ENCODE assay signal across 10 cellular contexts in the genomic region with DNA sequence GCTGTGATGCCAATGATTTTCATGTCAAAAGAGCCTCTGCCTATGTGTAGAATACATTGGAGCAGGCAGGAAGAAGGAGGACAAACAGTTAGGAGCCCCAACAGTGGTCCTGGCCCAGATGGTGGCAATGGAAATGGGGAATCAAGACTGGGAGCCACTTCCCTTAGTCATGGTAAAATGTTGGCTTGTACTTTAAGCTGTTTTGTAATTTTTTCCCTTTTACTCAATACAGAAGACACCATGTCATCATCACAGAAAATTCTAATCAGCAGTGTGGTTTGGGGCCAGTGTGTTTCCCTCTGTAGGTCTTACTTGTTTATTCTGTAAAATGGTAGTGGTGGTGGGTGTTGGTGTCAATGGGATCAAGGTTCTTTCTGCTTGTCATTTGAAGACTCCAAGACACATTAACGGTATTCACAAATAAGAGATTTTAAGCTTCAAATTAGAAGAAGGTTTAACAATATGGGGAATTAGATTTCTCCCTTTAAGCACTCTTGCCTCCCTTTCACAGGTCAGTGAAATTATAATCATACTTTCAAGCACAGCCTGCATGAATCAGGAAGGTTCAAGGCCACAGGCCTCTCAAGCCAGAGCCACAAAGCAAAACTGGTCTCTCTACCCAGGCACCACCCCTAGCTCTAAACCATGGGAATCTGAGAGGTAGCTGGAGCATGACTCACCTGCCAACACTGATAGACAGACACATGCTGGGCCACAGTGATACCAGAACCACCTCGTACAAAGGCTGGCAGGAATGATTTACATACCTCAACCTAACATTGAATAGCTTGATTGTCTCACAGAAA. TPM values are rescaled to one million over a fixed set of nuclear protein-coding genes. Genes with fewer than 3 reads are reported as not detected.
DNase-seq lines count a peak whose midpoint lies in the region; ATAC-seq and TF ChIP-seq lines count a peak whose summit lies in the region.
"Had no signal": no experiment of that assay in that cellular context is flagged by ENCODE, and none has a peak within 500 bp of the region (broad histone marks: within the 10 kb centered on the region; RNA-seq: fewer than 3 reads in every experiment).

No MANE protein-coding gene starts in this region.

- no peak for TF ChIP-seq EP300 in suprapubic skin (IDR thresholded peaks at IDR 0.05)

- H3K27me3 Mint-ChIP-seq in activated CD4-positive, alpha-beta T cell treated with anti-CD3 and anti-CD28 coated beads, Interleukin-2, amount 10 ng/mL, durations not matched to agents 24 days and 14 days, result no peaks in the 10 kb centered on the region
- no peaks in the 10 kb centered on the region for H3K27me3 Mint-ChIP-seq in naive B cell

- peaks cover 18% of the 10 kb centered on the region for H3K36me3 ChIP-seq in suprapubic skin

- H3K4me1 ChIP-seq in suprapubic skin, result peaks cover 24% of the 10 kb centered on the region

- ATAC-seq in HG03460 (IDR thresholded peaks at IDR 0.05; ENCODE audit: unreplicated experiment), result peak; percentile 58
- no peak for ATAC-seq in naive B cell (ENCODE audit: low read depth in 2 of 2)

- no peak for TF ChIP-seq CTCF in suprapubic skin (IDR thresholded peaks at IDR 0.05)

- H3K4me1 Mint-ChIP-seq in activated CD4-positive, alpha-beta T cell treated with anti-CD3 and anti-CD28 coated beads, Interleukin-2, amount 10 ng/mL, durations not matched to agents 24 days and 14 days, result peaks cover 76% of the 10 kb centered on the region
- peaks cover 53 to 56% (median 53%) of the 10 kb centered on the region in 3 donors for H3K4me1 Mint-ChIP-seq in naive B cell

- no peaks in the 10 kb centered on the region for H3K27me3 ChIP-seq in suprapubic skin

- H3K27ac ChIP-seq in suprapubic skin, result no peak overlapping the region

- WGBS in suprapubic skin, result 77% methylated on average over 2 of the region's 2 CpGs

- H3K4me3 Mint-ChIP-seq in activated CD4-positive, alpha-beta T cell treated with anti-CD3 and anti-CD28 coated beads, Interleukin-2, amount 10 ng/mL, durations not matched to agents 24 days and 14 days, result peak overlapping the region; percentile 64
- no peak overlapping the region for H3K4me3 Mint-ChIP-seq in naive B cell

- H3K36me3 Mint-ChIP-seq in activated CD4-positive, alpha-beta T cell treated with anti-CD3 and anti-CD28 coated beads, Interleukin-2, amount 10 ng/mL, durations not matched to agents 24 days and 14 days (ENCODE audit: low read depth), result peaks cover 57% of the 10 kb centered on the region
- peaks cover 0 to 16% of the 10 kb centered on the region in 2 donors for H3K36me3 Mint-ChIP-seq in naive B cell

- no peak overlapping the region for H3K4me3 ChIP-seq in suprapubic skin
- H3K4me3 ChIP-seq: lung had no signal

- H3K9me3 Mint-ChIP-seq in activated CD4-positive, alpha-beta T cell treated with anti-CD3 and anti-CD28 coated beads, Interleukin-2, amount 10 ng/mL, durations not matched to agents 24 days and 14 days, result peaks cover 7% of the 10 kb centered on the region
- H3K9me3 Mint-ChIP-seq in naive B cell, result no peaks in the 10 kb centered on the region

- peak overlapping the region; percentile 99 for H3K27ac Mint-ChIP-seq in activated CD4-positive, alpha-beta T cell treated with anti-CD3 and anti-CD28 coated beads, Interleukin-2, amount 10 ng/mL, durations not matched to agents 24 days and 14 days
- H3K27ac Mint-ChIP-seq in naive B cell, result peak overlapping the region in 4 of 6 donors; percentile 10 to 42 (median 14)

- H3K9me3 ChIP-seq in suprapubic skin, result no peaks in the 10 kb centered on the region

- peak; percentile 72 for DNase-seq in activated CD4-positive, alpha-beta T cell treated with anti-CD3 and anti-CD28 coated beads, Interleukin-2, amount 10 ng/mL, durations not matched to agents 24 days and 14 days
- no peak for DNase-seq in activated CD4-positive, alpha-beta T cell treated with anti-CD3 and anti-CD28 coated beads, Interleukin-2, amount 50 U/mL, for 1 hour
- peak; percentile 51 for DNase-seq in activated naive CD4-positive, alpha-beta T cell treated with anti-CD3 and anti-CD28 coated beads, Interleukin-2, amount 50 U/mL, for 16 hours
- DNase-seq in naive B cell (no peak), DMS79 (lab: John Stamatoyannopoulos, UW) (no peak), GM19238 (ENCODE audit: insufficient read length, low spot score) (no peak), suprapubic skin (ENCODE audit: low spot score in 2 of 2) (no peak)

- TF ChIP-seq POLR2A in suprapubic skin (IDR thresholded peaks at IDR 0.05), result no peak

- intact Hi-C loops in activated CD4-positive, alpha-beta T cell treated with anti-CD3 and anti-CD28 coated beads, Interleukin-2, amount 10 ng/mL, durations not matched to agents 24 days and 14 days (cut with micrococcal nuclease), result loop anchor here (1.0 to 5.0 kb wide), 9 partner anchors 17 to 570 kb away; partner anchors contain the start of genes EIF2A, SELENOT and SERP1

RNA-seq across cellular contexts. Expression of gene SIAH2, which starts 24.9 kb away (rescaled TPM):
- total RNA-seq in activated CD4-positive, alpha-beta T cell treated with anti-CD3 and anti-CD28 coated beads, Interleukin-2, amount 10 ng/mL, durations not matched to agents 24 days and 14 days, result 130 and 133 TPM in 2 replicates
- polyA plus RNA-seq in naive B cell (ENCODE audit: low read depth in 6 of 6), result 100 to 1,000 TPM in 2 of 6 donors, 10 to 100 TPM in 4; 49.7 to 121 (median 78.9) TPM
- total RNA-seq in suprapubic skin, result 10 to 100 TPM; 49.5 to 95.7 (median 81.3) TPM

RNA-seq across cellular contexts. Expression of gene ERICH6, which starts 34.4 kb away (rescaled TPM):
- total RNA-seq in activated CD4-positive, alpha-beta T cell treated with anti-CD3 and anti-CD28 coated beads, Interleukin-2, amount 10 ng/mL, durations not matched to agents 24 days and 14 days, result not detected in 2 replicates
- under 1 TPM in 2 of 6 donors, not detected in 4; 0.58 to 0.88 TPM for polyA plus RNA-seq in naive B cell (ENCODE audit: low read depth in 6 of 6)
- under 1 TPM in 1 of 4 donors, not detected in 3; 0.68 TPM for total RNA-seq in suprapubic skin
- polyA plus RNA-seq: BJ, lung had no signal

Comparison
In these comparisons a context has a peak if more than half of its experiments do, and no peak if none do; other contexts are left out.
1. DNase-seq: peak in activated CD4-positive, alpha-beta T cell treated with anti-CD3 and anti-CD28 coated beads, Interleukin-2, amount 10 ng/mL, durations not matched to agents 24 days and 14 days (single experiment) and activated naive CD4-positive, alpha-beta T cell treated with anti-CD3 and anti-CD28 coated beads, Interleukin-2, amount 50 U/mL, for 16 hours (single experiment); none in activated CD4-positive, alpha-beta T cell treated with anti-CD3 and anti-CD28 coated beads, Interleukin-2, amount 50 U/mL, for 1 hour (single experiment), naive B cell (single experiment), DMS79 (single experiment), GM19238 (single experiment) and suprapubic skin (0 of 2).